In the genomic region with DNA sequence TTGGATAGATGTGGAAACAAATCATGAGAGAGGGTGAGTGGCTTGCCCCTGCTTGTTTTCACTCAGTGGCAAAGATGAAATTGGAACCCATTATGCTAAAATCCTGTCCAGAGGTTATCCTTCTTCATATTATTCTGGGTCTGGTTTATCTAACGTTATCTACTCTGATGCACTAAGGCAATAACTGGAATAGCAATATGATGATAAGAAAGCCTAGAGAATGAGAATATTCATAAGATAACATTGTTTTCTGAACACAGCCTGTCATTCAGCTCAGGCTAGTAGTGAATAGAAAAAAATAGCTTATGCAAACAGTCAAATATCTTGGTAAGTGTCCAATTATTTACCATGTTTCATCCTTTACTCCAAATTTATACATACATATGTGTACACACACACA, we compare ENCODE assay signal across 23 cellular contexts.
"Had no signal": no experiment of that assay in that cellular context is flagged by ENCODE, and none has a peak within 500 bp of the region (broad histone marks: within the 10 kb centered on the region; RNA-seq: fewer than 3 reads in every experiment).

No MANE protein-coding gene starts in this region.

- H3K27ac Mint-ChIP-seq: effector memory CD8-positive, alpha-beta T cell; memory B cell; natural killer cell; progenitor cell of endocrine pancreas had no signal

- DNase-seq: cortex of kidney; effector memory CD8-positive, alpha-beta T cell; erythroblast; esophagus squamous epithelium; foreskin fibroblast; gastrocnemius medialis; head of caudate nucleus; natural killer cell; pancreas; stimulated activated CD4-positive, alpha-beta T cell treated with anti-CD3 and anti-CD28 coated beads, Interleukin-12 subunit alpha, Interleukin-12 subunit beta, amount 100 ng/mL, for 4 hours; stimulated activated CD4-positive, alpha-beta T cell treated with anti-CD3 and anti-CD28 coated beads, Interleukin-1b, Interleukin-23, amount 100 ng/mL, for 48 hours; stimulated activated CD4-positive, alpha-beta T cell treated with anti-CD3 and anti-CD28 coated beads, Interleukin-4, amount 100 ng/mL, for 1 hour; stimulated activated CD8-positive, alpha-beta memory T cell treated with anti-CD3 and anti-CD28 coated beads, Interleukin-4, amount 100 ng/mL, for 48 hours; stimulated activated naive CD4-positive, alpha-beta T cell; stimulated activated naive CD8-positive, alpha-beta T cell treated with anti-CD3 and anti-CD28 coated beads, Interleukin-15, amount 100 ng/mL, for 72 hours; thyroid gland had no signal

- ATAC-seq: effector memory CD8-positive, alpha-beta T cell; gastrocnemius medialis; natural killer cell; pancreas; sciatic nerve; stimulated activated naive CD8-positive, alpha-beta T cell treated with anti-CD3 and anti-CD28 coated beads, Interleukin-15, amount 100 ng/mL, for 72 hours had no signal

- H3K4me3 Mint-ChIP-seq: effector memory CD8-positive, alpha-beta T cell; memory B cell; natural killer cell; stimulated activated naive CD8-positive, alpha-beta T cell treated with anti-CD3 and anti-CD28 coated beads, Interleukin-15, amount 100 ng/mL, for 72 hours had no signal

- H3K4me1 Mint-ChIP-seq: memory B cell; natural killer cell; stimulated activated naive CD8-positive, alpha-beta T cell treated with anti-CD3 and anti-CD28 coated beads, Interleukin-15, amount 100 ng/mL, for 72 hours had no signal

- H3K36me3 Mint-ChIP-seq: memory B cell, natural killer cell had no signal

- H3K36me3 ChIP-seq: esophagus squamous epithelium, gastrocnemius medialis, neutrophil, pancreas, thyroid gland, vagina had no signal

- H3K4me2 ChIP-seq: smooth muscle cell had no signal

- H3K4me3 ChIP-seq: esophagus squamous epithelium, gastrocnemius medialis, lung, pancreas, smooth muscle cell, thyroid gland, vagina had no signal

- H3K9me3 ChIP-seq: esophagus squamous epithelium, gastrocnemius medialis, neutrophil, pancreas, thyroid gland, vagina had no signal

- H3K9me3 Mint-ChIP-seq: stimulated activated naive CD8-positive, alpha-beta T cell treated with anti-CD3 and anti-CD28 coated beads, Interleukin-15, amount 100 ng/mL, for 72 hours had no signal

- H3K27me3 Mint-ChIP-seq: memory B cell; progenitor cell of endocrine pancreas; stimulated activated naive CD8-positive, alpha-beta T cell treated with anti-CD3 and anti-CD28 coated beads, Interleukin-15, amount 100 ng/mL, for 72 hours had no signal

- H3K27ac ChIP-seq: esophagus squamous epithelium, gastrocnemius medialis, neutrophil, pancreas, thyroid gland, vagina had no signal

- H3K4me1 ChIP-seq: esophagus squamous epithelium, gastrocnemius medialis, pancreas, thyroid gland, vagina had no signal

- H3K27me3 ChIP-seq: esophagus squamous epithelium, gastrocnemius medialis, neutrophil, pancreas, thyroid gland, vagina had no signal
